Comparison of ENCODE assay signal across 1 cellular context in the genomic region with DNA sequence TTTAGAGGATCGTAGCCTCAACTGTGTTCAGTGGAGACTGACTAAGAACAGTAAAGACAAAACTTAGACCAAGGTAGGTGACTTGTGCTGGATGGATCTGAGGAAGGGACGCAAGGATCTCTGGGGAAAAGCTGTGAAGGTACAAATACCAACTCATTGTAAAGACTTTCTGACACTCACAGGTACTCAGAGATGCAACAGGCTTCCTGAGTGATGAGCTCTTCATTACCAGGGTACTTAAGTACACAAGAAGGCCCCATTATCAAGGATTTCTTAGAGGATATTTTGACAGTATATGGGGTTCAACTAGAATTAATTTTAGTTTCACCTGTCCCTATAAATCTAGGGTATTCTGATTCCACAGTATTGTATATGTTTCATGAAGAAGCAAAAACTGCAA.
TF ChIP-seq lines count a peak whose summit lies in the region.

No MANE protein-coding gene starts in this region.

TF ChIP-seq in WTC11, 78 proteins besides CTCF, POLR2A, EP300 and RAD21:
- TF ChIP-seq, protein P1, sequence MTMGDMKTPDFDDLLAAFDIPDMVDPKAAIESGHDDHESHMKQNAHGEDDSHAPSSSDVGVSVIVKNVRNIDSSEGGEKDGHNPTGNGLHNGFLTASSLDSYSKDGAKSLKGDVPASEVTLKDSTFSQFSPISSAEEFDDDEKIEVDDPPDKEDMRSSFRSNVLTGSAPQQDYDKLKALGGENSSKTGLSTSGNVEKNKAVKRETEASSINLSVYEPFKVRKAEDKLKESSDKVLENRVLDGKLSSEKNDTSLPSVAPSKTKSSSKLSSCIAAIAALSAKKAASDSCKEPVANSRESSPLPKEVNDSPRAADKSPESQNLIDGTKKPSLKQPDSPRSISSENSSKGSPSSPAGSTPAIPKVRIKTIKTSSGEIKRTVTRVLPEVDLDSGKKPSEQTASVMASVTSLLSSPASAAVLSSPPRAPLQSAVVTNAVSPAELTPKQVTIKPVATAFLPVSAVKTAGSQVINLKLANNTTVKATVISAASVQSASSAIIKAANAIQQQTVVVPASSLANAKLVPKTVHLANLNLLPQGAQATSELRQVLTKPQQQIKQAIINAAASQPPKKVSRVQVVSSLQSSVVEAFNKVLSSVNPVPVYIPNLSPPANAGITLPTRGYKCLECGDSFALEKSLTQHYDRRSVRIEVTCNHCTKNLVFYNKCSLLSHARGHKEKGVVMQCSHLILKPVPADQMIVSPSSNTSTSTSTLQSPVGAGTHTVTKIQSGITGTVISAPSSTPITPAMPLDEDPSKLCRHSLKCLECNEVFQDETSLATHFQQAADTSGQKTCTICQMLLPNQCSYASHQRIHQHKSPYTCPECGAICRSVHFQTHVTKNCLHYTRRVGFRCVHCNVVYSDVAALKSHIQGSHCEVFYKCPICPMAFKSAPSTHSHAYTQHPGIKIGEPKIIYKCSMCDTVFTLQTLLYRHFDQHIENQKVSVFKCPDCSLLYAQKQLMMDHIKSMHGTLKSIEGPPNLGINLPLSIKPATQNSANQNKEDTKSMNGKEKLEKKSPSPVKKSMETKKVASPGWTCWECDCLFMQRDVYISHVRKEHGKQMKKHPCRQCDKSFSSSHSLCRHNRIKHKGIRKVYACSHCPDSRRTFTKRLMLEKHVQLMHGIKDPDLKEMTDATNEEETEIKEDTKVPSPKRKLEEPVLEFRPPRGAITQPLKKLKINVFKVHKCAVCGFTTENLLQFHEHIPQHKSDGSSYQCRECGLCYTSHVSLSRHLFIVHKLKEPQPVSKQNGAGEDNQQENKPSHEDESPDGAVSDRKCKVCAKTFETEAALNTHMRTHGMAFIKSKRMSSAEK (CRISPR knock-in tag; IDR thresholded peaks at IDR 0.05; ENCODE audit: borderline replicate concordance), result no peak
- no peak for TF ChIP-seq GRHL2 (CRISPR knock-in tag; IDR thresholded peaks at IDR 0.05; ENCODE audit: insufficient replicate concordance, severe bottlenecking)
- no peak for TF ChIP-seq ZNF423 (CRISPR knock-in tag; IDR thresholded peaks at IDR 0.05)
- TF ChIP-seq, protein P2, sequence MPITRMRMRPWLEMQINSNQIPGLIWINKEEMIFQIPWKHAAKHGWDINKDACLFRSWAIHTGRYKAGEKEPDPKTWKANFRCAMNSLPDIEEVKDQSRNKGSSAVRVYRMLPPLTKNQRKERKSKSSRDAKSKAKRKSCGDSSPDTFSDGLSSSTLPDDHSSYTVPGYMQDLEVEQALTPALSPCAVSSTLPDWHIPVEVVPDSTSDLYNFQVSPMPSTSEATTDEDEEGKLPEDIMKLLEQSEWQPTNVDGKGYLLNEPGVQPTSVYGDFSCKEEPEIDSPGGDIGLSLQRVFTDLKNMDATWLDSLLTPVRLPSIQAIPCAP (CRISPR knock-in tag; IDR thresholded peaks at IDR 0.05), result no peak
- TF ChIP-seq, protein P3, sequence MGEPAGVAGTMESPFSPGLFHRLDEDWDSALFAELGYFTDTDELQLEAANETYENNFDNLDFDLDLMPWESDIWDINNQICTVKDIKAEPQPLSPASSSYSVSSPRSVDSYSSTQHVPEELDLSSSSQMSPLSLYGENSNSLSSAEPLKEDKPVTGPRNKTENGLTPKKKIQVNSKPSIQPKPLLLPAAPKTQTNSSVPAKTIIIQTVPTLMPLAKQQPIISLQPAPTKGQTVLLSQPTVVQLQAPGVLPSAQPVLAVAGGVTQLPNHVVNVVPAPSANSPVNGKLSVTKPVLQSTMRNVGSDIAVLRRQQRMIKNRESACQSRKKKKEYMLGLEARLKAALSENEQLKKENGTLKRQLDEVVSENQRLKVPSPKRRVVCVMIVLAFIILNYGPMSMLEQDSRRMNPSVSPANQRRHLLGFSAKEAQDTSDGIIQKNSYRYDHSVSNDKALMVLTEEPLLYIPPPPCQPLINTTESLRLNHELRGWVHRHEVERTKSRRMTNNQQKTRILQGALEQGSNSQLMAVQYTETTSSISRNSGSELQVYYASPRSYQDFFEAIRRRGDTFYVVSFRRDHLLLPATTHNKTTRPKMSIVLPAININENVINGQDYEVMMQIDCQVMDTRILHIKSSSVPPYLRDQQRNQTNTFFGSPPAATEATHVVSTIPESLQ (CRISPR knock-in tag; IDR thresholded peaks at IDR 0.05), result no peak
- no peak for TF ChIP-seq ZNF219 (CRISPR knock-in tag; IDR thresholded peaks at IDR 0.05; ENCODE audit: borderline replicate concordance)
- TF ChIP-seq NR3C1 (CRISPR knock-in tag; conservative IDR thresholded peaks at IDR 0.05; ENCODE audit: low read depth), result no peak
- TF ChIP-seq ZNF232 (CRISPR knock-in tag; IDR thresholded peaks at IDR 0.05), result no peak
- no peak for TF ChIP-seq JUN (CRISPR knock-in tag; IDR thresholded peaks at IDR 0.05)
- TF ChIP-seq, protein P4, sequence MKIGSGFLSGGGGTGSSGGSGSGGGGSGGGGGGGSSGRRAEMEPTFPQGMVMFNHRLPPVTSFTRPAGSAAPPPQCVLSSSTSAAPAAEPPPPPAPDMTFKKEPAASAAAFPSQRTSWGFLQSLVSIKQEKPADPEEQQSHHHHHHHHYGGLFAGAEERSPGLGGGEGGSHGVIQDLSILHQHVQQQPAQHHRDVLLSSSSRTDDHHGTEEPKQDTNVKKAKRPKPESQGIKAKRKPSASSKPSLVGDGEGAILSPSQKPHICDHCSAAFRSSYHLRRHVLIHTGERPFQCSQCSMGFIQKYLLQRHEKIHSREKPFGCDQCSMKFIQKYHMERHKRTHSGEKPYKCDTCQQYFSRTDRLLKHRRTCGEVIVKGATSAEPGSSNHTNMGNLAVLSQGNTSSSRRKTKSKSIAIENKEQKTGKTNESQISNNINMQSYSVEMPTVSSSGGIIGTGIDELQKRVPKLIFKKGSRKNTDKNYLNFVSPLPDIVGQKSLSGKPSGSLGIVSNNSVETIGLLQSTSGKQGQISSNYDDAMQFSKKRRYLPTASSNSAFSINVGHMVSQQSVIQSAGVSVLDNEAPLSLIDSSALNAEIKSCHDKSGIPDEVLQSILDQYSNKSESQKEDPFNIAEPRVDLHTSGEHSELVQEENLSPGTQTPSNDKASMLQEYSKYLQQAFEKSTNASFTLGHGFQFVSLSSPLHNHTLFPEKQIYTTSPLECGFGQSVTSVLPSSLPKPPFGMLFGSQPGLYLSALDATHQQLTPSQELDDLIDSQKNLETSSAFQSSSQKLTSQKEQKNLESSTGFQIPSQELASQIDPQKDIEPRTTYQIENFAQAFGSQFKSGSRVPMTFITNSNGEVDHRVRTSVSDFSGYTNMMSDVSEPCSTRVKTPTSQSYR (CRISPR knock-in tag; IDR thresholded peaks at IDR 0.05), result no peak
- TF ChIP-seq OVOL2 (CRISPR knock-in tag; IDR thresholded peaks at IDR 0.05; ENCODE audit: borderline replicate concordance), result no peak
- no peak for TF ChIP-seq EMX1 (CRISPR knock-in tag; IDR thresholded peaks at IDR 0.05)
- TF ChIP-seq IRF2 (CRISPR knock-in tag; IDR thresholded peaks at IDR 0.05; ENCODE audit: borderline replicate concordance, low read depth), result no peak
- no peak for TF ChIP-seq ZNF121 (CRISPR knock-in tag; IDR thresholded peaks at IDR 0.05)
- TF ChIP-seq, protein P5, sequence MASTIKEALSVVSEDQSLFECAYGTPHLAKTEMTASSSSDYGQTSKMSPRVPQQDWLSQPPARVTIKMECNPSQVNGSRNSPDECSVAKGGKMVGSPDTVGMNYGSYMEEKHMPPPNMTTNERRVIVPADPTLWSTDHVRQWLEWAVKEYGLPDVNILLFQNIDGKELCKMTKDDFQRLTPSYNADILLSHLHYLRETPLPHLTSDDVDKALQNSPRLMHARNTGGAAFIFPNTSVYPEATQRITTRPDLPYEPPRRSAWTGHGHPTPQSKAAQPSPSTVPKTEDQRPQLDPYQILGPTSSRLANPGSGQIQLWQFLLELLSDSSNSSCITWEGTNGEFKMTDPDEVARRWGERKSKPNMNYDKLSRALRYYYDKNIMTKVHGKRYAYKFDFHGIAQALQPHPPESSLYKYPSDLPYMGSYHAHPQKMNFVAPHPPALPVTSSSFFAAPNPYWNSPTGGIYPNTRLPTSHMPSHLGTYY (CRISPR knock-in tag; IDR thresholded peaks at IDR 0.05), result no peak
- no peak for TF ChIP-seq ZNF317 (CRISPR knock-in tag; IDR thresholded peaks at IDR 0.05; ENCODE audit: borderline replicate concordance, low read depth)
TF ChIP-seq in WTC11: peak in this region for 0.
